ENCODE assay signal across 3 cellular contexts in genomic region chr7:100722480-100723212, GRCh38.
TF ChIP-seq lines count a peak whose summit lies in the region.

No MANE protein-coding gene starts in this region.

TF ChIP-seq in SK-N-SH, 30 proteins besides CTCF, POLR2A, EP300 and RAD21:
- TF ChIP-seq RXRA (IDR thresholded peaks at IDR 0.05; ENCODE audit: borderline replicate concordance, low read depth) = no peak
TF ChIP-seq in SK-N-SH: peak in this region for 0.

TF ChIP-seq in SK-N-SH treated with all-trans-retinoic acid at 6 μM for 48 hours, 23 proteins besides CTCF, POLR2A, EP300 and RAD21:
- no peak for TF ChIP-seq ZC3H10 (CRISPR knock-in tag; IDR thresholded peaks at IDR 0.05)
- TF ChIP-seq ISL1 (CRISPR knock-in tag; IDR thresholded peaks at IDR 0.05) = no peak
- TF ChIP-seq ARNTL (CRISPR knock-in tag; IDR thresholded peaks at IDR 0.05; ENCODE audit: borderline replicate concordance, low read depth) = no peak
- no peak for TF ChIP-seq CSDC2 (CRISPR knock-in tag; IDR thresholded peaks at IDR 0.05)
- TF ChIP-seq ZNF565 (CRISPR knock-in tag; conservative IDR thresholded peaks at IDR 0.05; ENCODE audit: low read depth) = no peak
- no peak for TF ChIP-seq ZNF8 (CRISPR knock-in tag; IDR thresholded peaks at IDR 0.05)
- TF ChIP-seq BACH2 (CRISPR knock-in tag; IDR thresholded peaks at IDR 0.05; ENCODE audit: borderline replicate concordance) = no peak
- TF ChIP-seq ESRRG (CRISPR knock-in tag; IDR thresholded peaks at IDR 0.05) = no peak
- TF ChIP-seq, protein P1, sequence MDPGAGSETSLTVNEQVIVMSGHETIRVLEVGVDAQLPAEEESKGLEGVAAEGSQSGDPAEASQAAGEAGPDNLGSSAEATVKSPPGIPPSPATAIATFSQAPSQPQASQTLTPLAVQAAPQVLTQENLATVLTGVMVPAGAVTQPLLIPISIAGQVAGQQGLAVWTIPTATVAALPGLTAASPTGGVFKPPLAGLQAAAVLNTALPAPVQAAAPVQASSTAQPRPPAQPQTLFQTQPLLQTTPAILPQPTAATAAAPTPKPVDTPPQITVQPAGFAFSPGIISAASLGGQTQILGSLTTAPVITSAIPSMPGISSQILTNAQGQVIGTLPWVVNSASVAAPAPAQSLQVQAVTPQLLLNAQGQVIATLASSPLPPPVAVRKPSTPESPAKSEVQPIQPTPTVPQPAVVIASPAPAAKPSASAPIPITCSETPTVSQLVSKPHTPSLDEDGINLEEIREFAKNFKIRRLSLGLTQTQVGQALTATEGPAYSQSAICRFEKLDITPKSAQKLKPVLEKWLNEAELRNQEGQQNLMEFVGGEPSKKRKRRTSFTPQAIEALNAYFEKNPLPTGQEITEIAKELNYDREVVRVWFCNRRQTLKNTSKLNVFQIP (CRISPR knock-in tag; IDR thresholded peaks at IDR 0.05; ENCODE audit: borderline replicate concordance, low read depth) = no peak
- no peak for TF ChIP-seq OSR1 (CRISPR knock-in tag; IDR thresholded peaks at IDR 0.05)
- no peak for TF ChIP-seq GLIS3 (CRISPR knock-in tag; IDR thresholded peaks at IDR 0.05)
- TF ChIP-seq PPARA (CRISPR knock-in tag; IDR thresholded peaks at IDR 0.05; ENCODE audit: borderline replicate concordance) = no peak
- TF ChIP-seq CSRNP3 (CRISPR knock-in tag; IDR thresholded peaks at IDR 0.05) = no peak
- no peak for TF ChIP-seq ZFP3 (CRISPR knock-in tag; IDR thresholded peaks at IDR 0.05)
- no peak for TF ChIP-seq ZNF70 (CRISPR knock-in tag; IDR thresholded peaks at IDR 0.05)
- no peak for TF ChIP-seq ZFP30 (CRISPR knock-in tag; IDR thresholded peaks at IDR 0.05)
- TF ChIP-seq TOX (CRISPR knock-in tag; IDR thresholded peaks at IDR 0.05; ENCODE audit: borderline replicate concordance) = no peak
- TF ChIP-seq TCF4 (CRISPR knock-in tag; IDR thresholded peaks at IDR 0.05; ENCODE audit: borderline replicate concordance) = no peak

TF ChIP-seq in HepG2, 621 proteins besides CTCF, POLR2A, EP300 and RAD21:
- no peak for TF ChIP-seq USF2 (IDR thresholded peaks at IDR 0.05; ENCODE audit: low read depth, low read length)
- TF ChIP-seq USF2 (CRISPR knock-in tag; IDR thresholded peaks at IDR 0.05; ENCODE audit: borderline replicate concordance) = peak; percentile 27; the same call in 1 of the 2 replicates
- TF ChIP-seq ZNF24 (IDR thresholded peaks at IDR 0.05) = peak; percentile 87
- TF ChIP-seq SALL1 (CRISPR knock-in tag; IDR thresholded peaks at IDR 0.05) = 0 out of 2 replicates have a peak, but pooled peaks have one; percentile 10
- TF ChIP-seq, protein P2, sequence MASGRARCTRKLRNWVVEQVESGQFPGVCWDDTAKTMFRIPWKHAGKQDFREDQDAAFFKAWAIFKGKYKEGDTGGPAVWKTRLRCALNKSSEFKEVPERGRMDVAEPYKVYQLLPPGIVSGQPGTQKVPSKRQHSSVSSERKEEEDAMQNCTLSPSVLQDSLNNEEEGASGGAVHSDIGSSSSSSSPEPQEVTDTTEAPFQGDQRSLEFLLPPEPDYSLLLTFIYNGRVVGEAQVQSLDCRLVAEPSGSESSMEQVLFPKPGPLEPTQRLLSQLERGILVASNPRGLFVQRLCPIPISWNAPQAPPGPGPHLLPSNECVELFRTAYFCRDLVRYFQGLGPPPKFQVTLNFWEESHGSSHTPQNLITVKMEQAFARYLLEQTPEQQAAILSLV (CRISPR knock-in tag; IDR thresholded peaks at IDR 0.05; ENCODE audit: borderline replicate concordance) = 0 out of 2 replicates have a peak, but pooled peaks have one; percentile 11
- TF ChIP-seq ZFY (CRISPR knock-in tag; IDR thresholded peaks at IDR 0.05) = peak; percentile 16; the same call in 1 of the 2 replicates
- peak; percentile 91 for TF ChIP-seq ZBTB38 (CRISPR knock-in tag; IDR thresholded peaks at IDR 0.05)
- TF ChIP-seq, protein P3, sequence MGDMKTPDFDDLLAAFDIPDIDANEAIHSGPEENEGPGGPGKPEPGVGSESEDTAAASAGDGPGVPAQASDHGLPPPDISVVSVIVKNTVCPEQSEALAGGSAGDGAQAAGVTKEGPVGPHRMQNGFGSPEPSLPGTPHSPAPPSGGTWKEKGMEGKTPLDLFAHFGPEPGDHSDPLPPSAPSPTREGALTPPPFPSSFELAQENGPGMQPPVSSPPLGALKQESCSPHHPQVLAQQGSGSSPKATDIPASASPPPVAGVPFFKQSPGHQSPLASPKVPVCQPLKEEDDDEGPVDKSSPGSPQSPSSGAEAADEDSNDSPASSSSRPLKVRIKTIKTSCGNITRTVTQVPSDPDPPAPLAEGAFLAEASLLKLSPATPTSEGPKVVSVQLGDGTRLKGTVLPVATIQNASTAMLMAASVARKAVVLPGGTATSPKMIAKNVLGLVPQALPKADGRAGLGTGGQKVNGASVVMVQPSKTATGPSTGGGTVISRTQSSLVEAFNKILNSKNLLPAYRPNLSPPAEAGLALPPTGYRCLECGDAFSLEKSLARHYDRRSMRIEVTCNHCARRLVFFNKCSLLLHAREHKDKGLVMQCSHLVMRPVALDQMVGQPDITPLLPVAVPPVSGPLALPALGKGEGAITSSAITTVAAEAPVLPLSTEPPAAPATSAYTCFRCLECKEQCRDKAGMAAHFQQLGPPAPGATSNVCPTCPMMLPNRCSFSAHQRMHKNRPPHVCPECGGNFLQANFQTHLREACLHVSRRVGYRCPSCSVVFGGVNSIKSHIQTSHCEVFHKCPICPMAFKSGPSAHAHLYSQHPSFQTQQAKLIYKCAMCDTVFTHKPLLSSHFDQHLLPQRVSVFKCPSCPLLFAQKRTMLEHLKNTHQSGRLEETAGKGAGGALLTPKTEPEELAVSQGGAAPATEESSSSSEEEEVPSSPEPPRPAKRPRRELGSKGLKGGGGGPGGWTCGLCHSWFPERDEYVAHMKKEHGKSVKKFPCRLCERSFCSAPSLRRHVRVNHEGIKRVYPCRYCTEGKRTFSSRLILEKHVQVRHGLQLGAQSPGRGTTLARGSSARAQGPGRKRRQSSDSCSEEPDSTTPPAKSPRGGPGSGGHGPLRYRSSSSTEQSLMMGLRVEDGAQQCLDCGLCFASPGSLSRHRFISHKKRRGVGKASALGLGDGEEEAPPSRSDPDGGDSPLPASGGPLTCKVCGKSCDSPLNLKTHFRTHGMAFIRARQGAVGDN (CRISPR knock-in tag; IDR thresholded peaks at IDR 0.05) = peak; percentile 61
- TF ChIP-seq ZFX (CRISPR knock-in tag; IDR thresholded peaks at IDR 0.05; ENCODE audit: low read depth) = peak; percentile 42; the same call in 1 of the 2 replicates
- TF ChIP-seq, protein P4, sequence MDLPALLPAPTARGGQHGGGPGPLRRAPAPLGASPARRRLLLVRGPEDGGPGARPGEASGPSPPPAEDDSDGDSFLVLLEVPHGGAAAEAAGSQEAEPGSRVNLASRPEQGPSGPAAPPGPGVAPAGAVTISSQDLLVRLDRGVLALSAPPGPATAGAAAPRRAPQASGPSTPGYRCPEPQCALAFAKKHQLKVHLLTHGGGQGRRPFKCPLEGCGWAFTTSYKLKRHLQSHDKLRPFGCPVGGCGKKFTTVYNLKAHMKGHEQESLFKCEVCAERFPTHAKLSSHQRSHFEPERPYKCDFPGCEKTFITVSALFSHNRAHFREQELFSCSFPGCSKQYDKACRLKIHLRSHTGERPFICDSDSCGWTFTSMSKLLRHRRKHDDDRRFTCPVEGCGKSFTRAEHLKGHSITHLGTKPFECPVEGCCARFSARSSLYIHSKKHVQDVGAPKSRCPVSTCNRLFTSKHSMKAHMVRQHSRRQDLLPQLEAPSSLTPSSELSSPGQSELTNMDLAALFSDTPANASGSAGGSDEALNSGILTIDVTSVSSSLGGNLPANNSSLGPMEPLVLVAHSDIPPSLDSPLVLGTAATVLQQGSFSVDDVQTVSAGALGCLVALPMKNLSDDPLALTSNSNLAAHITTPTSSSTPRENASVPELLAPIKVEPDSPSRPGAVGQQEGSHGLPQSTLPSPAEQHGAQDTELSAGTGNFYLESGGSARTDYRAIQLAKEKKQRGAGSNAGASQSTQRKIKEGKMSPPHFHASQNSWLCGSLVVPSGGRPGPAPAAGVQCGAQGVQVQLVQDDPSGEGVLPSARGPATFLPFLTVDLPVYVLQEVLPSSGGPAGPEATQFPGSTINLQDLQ (CRISPR knock-in tag; IDR thresholded peaks at IDR 0.05) = no peak
- TF ChIP-seq, protein P5, sequence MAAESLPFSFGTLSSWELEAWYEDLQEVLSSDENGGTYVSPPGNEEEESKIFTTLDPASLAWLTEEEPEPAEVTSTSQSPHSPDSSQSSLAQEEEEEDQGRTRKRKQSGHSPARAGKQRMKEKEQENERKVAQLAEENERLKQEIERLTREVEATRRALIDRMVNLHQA (CRISPR knock-in tag; IDR thresholded peaks at IDR 0.05) = no peak
- TF ChIP-seq, protein P6, sequence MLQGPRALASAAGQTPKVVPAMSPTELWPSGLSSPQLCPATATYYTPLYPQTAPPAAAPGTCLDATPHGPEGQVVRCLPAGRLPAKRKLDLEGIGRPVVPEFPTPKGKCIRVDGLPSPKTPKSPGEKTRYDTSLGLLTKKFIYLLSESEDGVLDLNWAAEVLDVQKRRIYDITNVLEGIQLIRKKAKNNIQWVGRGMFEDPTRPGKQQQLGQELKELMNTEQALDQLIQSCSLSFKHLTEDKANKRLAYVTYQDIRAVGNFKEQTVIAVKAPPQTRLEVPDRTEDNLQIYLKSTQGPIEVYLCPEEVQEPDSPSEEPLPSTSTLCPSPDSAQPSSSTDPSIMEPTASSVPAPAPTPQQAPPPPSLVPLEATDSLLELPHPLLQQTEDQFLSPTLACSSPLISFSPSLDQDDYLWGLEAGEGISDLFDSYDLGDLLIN (CRISPR knock-in tag; IDR thresholded peaks at IDR 0.05; ENCODE audit: borderline replicate concordance) = peak; percentile 48; the same call in 1 of the 2 replicates
- 0 out of 2 replicates have a peak, but pooled peaks have one; percentile 6 for TF ChIP-seq ZFP91 (CRISPR knock-in tag; IDR thresholded peaks at IDR 0.05; ENCODE audit: borderline replicate concordance)
- TF ChIP-seq FOXJ3 (CRISPR knock-in tag; IDR thresholded peaks at IDR 0.05; ENCODE audit: borderline replicate concordance) = no peak
- TF ChIP-seq ZNF724P (CRISPR knock-in tag; IDR thresholded peaks at IDR 0.05; ENCODE audit: borderline replicate concordance) = no peak
